ENCODE assay signal across 8 cellular contexts in genomic region chr1:159924025-159924790, GRCh38. TPM values are rescaled to one million over a fixed set of nuclear protein-coding genes. Genes with fewer than 3 reads are reported as not detected.
DNase-seq lines count a peak whose midpoint lies in the region; ATAC-seq and TF ChIP-seq lines count a peak whose summit lies in the region.

No MANE protein-coding gene starts in this region.

- peaks cover 35% of the 10 kb centered on the region for H3K36me3 Mint-ChIP-seq in activated CD8-positive, alpha-beta memory T cell treated with anti-CD3 and anti-CD28 coated beads, Interleukin-2, amount 10 ng/mL, durations not matched to agents 7 days and 5 days
- H3K36me3 Mint-ChIP-seq in endodermal cell (ENCODE audit: low read depth) (peaks cover 18% of the 10 kb centered on the region), mesothelial cell of epicardium (peaks cover 15% of the 10 kb centered on the region)

- WGBS in endodermal cell (ENCODE audit: insufficient coverage in 1 of 2, insufficient read length in 1 of 2), 2 experiments: 3 to 26% methylated on average over 3 to 31 of the region's 31 CpGs

- CTCF ChIA-PET in activated CD8-positive, alpha-beta memory T cell treated with anti-CD3 and anti-CD28 coated beads, Interleukin-2, amount 10 ng/mL, durations not matched to agents 7 days and 5 days (lab: Charles Lee): interaction anchor here (1.2 to 7.6 kb wide), 9 partner anchors 10 to 154 kb away, joined by 3 to 69 read pairs (median 11); no protein-coding TSS in a partner anchor

- peak overlapping the region; percentile 94 for H3K4me3 ChIP-seq in endodermal cell (ENCODE audit: low read length)

- H3K27me3 Mint-ChIP-seq in activated CD8-positive, alpha-beta memory T cell treated with anti-CD3 and anti-CD28 coated beads, Interleukin-2, amount 10 ng/mL, durations not matched to agents 7 days and 5 days: no peaks in the 10 kb centered on the region
- H3K27me3 Mint-ChIP-seq in endodermal cell (ENCODE audit: insufficient read depth) (no peaks in the 10 kb centered on the region), mesothelial cell of epicardium (ENCODE audit: low read depth) (no peaks in the 10 kb centered on the region)

- H3K9me3 Mint-ChIP-seq in activated CD8-positive, alpha-beta memory T cell treated with anti-CD3 and anti-CD28 coated beads, Interleukin-2, amount 10 ng/mL, durations not matched to agents 7 days and 5 days (ENCODE audit: low read depth): no peaks in the 10 kb centered on the region
- H3K9me3 Mint-ChIP-seq in endodermal cell: no peaks in the 10 kb centered on the region
- no peaks in the 10 kb centered on the region for H3K9me3 Mint-ChIP-seq in mesothelial cell of epicardium

- H3K9me3 ChIP-seq in endodermal cell (ENCODE audit: control insufficient read depth, low read length): no peaks in the 10 kb centered on the region

- H3K4me3 Mint-ChIP-seq in activated CD8-positive, alpha-beta memory T cell treated with anti-CD3 and anti-CD28 coated beads, Interleukin-2, amount 10 ng/mL, durations not matched to agents 7 days and 5 days: peak overlapping the region; percentile 95
- peak overlapping the region; percentile 91 for H3K4me3 Mint-ChIP-seq in endodermal cell
- peak overlapping the region; percentile 92 for H3K4me3 Mint-ChIP-seq in mesothelial cell of epicardium

- no peak for TF ChIP-seq CTCF in endodermal cell (conservative IDR thresholded peaks at IDR 0.05)
- TF ChIP-seq CTCF in mesothelial cell of epicardium (IDR thresholded peaks at IDR 0.05; ENCODE audit: unreplicated experiment): no peak

- ATAC-seq in activated CD8-positive, alpha-beta memory T cell treated with anti-CD3 and anti-CD28 coated beads, Interleukin-2, amount 10 ng/mL, durations not matched to agents 7 days and 5 days: peak; percentile 25
- ATAC-seq in HG03108 (IDR thresholded peaks at IDR 0.05; ENCODE audit: unreplicated experiment): no peak

- peaks cover 22% of the 10 kb centered on the region for H3K36me3 ChIP-seq in endodermal cell (ENCODE audit: control insufficient read depth, insufficient read depth, low read length)

- peak overlapping the region; percentile 84 for H3K27ac ChIP-seq in endodermal cell (ENCODE audit: low read depth, low read length)

- H3K4me1 Mint-ChIP-seq in activated CD8-positive, alpha-beta memory T cell treated with anti-CD3 and anti-CD28 coated beads, Interleukin-2, amount 10 ng/mL, durations not matched to agents 7 days and 5 days: peaks cover 51% of the 10 kb centered on the region
- H3K4me1 Mint-ChIP-seq in endodermal cell (peaks cover 48% of the 10 kb centered on the region), mesothelial cell of epicardium (peaks cover 43% of the 10 kb centered on the region)

- H3K9ac ChIP-seq in endodermal cell (ENCODE audit: extremely low read depth, low read length, poor library complexity, severe bottlenecking): peak overlapping the region; percentile 98

- no peaks in the 10 kb centered on the region for H3K27me3 ChIP-seq in endodermal cell (ENCODE audit: control insufficient read depth, insufficient read depth, low read length, poor library complexity, severe bottlenecking)

- peak; percentile 77 for DNase-seq in NK-92 treated with Interleukin-12 subunit alpha and Interleukin-12 subunit beta, amount 100 ng/mL, for 24 hours (lab: John Stamatoyannopoulos, UW)
- DNase-seq in NK-92 (lab: John Stamatoyannopoulos, UW; ENCODE audit: unreplicated experiment) (no peak), NCI-H146 (lab: John Stamatoyannopoulos, UW) (peak; percentile 79), endodermal cell (peak; percentile 92), mesothelial cell of epicardium (ENCODE audit: low spot score in 2 of 2, unreplicated experiment in 2 of 2) (peak in 1 of 2 experiments; percentile 66)
- peak; percentile 81 for DNase-seq in activated CD8-positive, alpha-beta memory T cell treated with anti-CD3 and anti-CD28 coated beads, Interleukin-2, amount 10 ng/mL, durations not matched to agents 7 days and 5 days
- peak; percentile 63 for DNase-seq in stimulated activated CD8-positive, alpha-beta memory T cell treated with anti-CD3 and anti-CD28 coated beads, Interleukin-4, amount 100 ng/mL, for 24 hours (ENCODE audit: low read depth)

- peak overlapping the region; percentile 98 for H3K27ac Mint-ChIP-seq in activated CD8-positive, alpha-beta memory T cell treated with anti-CD3 and anti-CD28 coated beads, Interleukin-2, amount 10 ng/mL, durations not matched to agents 7 days and 5 days
- H3K27ac Mint-ChIP-seq in endodermal cell (peak overlapping the region; percentile 99), mesothelial cell of epicardium (peak overlapping the region; percentile 93)

- peaks cover 17% of the 10 kb centered on the region for H3K4me1 ChIP-seq in endodermal cell (ENCODE audit: control insufficient read depth, insufficient read depth, low read length)

RNA-seq across cellular contexts. Expression of gene TAGLN2, which starts 1.1 kb away (rescaled TPM):
- 100 to 1,000 TPM; 479 to 513 TPM for total RNA-seq in activated CD8-positive, alpha-beta memory T cell treated with anti-CD3 and anti-CD28 coated beads, Interleukin-2, amount 10 ng/mL, durations not matched to agents 7 days and 5 days
- 100 to 1,000 TPM; 136 to 221 TPM for total RNA-seq in endodermal cell
- polyA plus RNA-seq in endodermal cell (2013, experiment 1 of 2): 141 TPM
- 179 TPM for polyA plus RNA-seq in endodermal cell (2013, experiment 2 of 2)
- total RNA-seq in mesothelial cell of epicardium: 41.6 to 46.2 TPM (median 44.6 TPM) in 3 replicates

RNA-seq across cellular contexts. Expression of gene IGSF9, which starts 21.2 kb away (rescaled TPM):
- not detected for total RNA-seq in activated CD8-positive, alpha-beta memory T cell treated with anti-CD3 and anti-CD28 coated beads, Interleukin-2, amount 10 ng/mL, durations not matched to agents 7 days and 5 days
- total RNA-seq in endodermal cell (1 to 10 TPM; 7.5 to 9.2 TPM), mesothelial cell of epicardium (75.8 to 77.5 TPM (median 76.9 TPM) in 3 replicates)
- polyA plus RNA-seq in endodermal cell (2013, experiment 1 of 2): 34.7 TPM
- 30.4 TPM for polyA plus RNA-seq in endodermal cell (2013, experiment 2 of 2)

RNA-seq across cellular contexts. Expression of gene CFAP45, which starts 24.2 kb away (rescaled TPM):
- total RNA-seq in activated CD8-positive, alpha-beta memory T cell treated with anti-CD3 and anti-CD28 coated beads, Interleukin-2, amount 10 ng/mL, durations not matched to agents 7 days and 5 days: 1 to 10 TPM; 1.3 to 1.6 TPM
- under 1 TPM; 0.49 to 0.55 TPM for total RNA-seq in endodermal cell
- polyA plus RNA-seq in endodermal cell (2013, experiment 1 of 2): 0.96 TPM
- 0.54 TPM for polyA plus RNA-seq in endodermal cell (2013, experiment 2 of 2)
- total RNA-seq in mesothelial cell of epicardium: 0.18 to 0.20 TPM (median 0.20 TPM) in 3 replicates

RNA-seq across cellular contexts. Expression of gene SLAMF9, which starts 29.8 kb away (rescaled TPM):
- not detected for total RNA-seq in activated CD8-positive, alpha-beta memory T cell treated with anti-CD3 and anti-CD28 coated beads, Interleukin-2, amount 10 ng/mL, durations not matched to agents 7 days and 5 days
- total RNA-seq in endodermal cell: not detected
- polyA plus RNA-seq in endodermal cell (2013, experiment 1 of 2): not detected
- polyA plus RNA-seq in endodermal cell (2013, experiment 2 of 2): not detected
- not detected in 3 replicates for total RNA-seq in mesothelial cell of epicardium

Comparison
In these comparisons a context has a peak if more than half of its experiments do, and no peak if none do; other contexts are left out.
1. RNA of gene IGSF9, which starts 21.2 kb away (total RNA-seq): 75.8 to 77.5 TPM in mesothelial cell of epicardium and 7.5 to 9.2 TPM in endodermal cell; not detected in activated CD8-positive, alpha-beta memory T cell treated with anti-CD3 and anti-CD28 coated beads, Interleukin-2, amount 10 ng/mL, durations not matched to agents 7 days and 5 days; every median in the first group is over 4 times any median in the second.
2. Peak in every context shown above with its lines, with median percentiles within 50 percentile points of each other: H3K27ac Mint-ChIP-seq and H3K4me3 Mint-ChIP-seq.